Comparison of ENCODE assay signal across 7 cellular contexts in the genomic region with DNA sequence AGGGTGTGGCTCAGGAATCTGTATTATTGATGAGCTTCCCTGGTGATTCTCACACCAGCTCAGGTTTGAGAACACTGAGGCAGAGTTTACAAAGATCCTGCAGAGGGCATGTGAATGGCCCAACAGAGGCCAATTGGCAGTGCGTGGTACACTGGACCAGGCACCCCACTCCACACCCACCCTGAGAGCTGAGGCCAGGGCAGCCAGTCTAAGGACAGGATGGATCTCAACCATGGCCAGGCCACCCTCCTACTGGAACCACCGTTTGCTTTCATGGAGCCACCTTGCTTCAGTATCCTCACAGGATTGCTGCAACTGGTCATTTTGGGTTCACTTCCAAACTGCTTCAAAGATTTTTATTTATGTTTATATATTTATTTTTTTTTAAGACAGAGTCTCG.
"Had no signal": no experiment of that assay in that cellular context is flagged by ENCODE, and none has a peak within 500 bp of the region (broad histone marks: within the 10 kb centered on the region; RNA-seq: fewer than 3 reads in every experiment).

No MANE protein-coding gene starts in this region.

- H3K4me2 ChIP-seq: GM23338 had no signal

- H3K9me3 ChIP-seq: HAP-1 had no signal

- H3K4me3 Mint-ChIP-seq: GM23338, HFFc6, IgD-negative memory B cell had no signal

- H3K36me3 Mint-ChIP-seq: IgD-negative memory B cell had no signal

- H3K36me3 ChIP-seq: HAP-1 had no signal

- H3K4me1 ChIP-seq: HAP-1 had no signal

- H3K27ac Mint-ChIP-seq: GM23338, IgD-negative memory B cell had no signal

- H2AFZ ChIP-seq: GM23338 had no signal

- H3K9me3 Mint-ChIP-seq: GM23338, HFFc6, IgD-negative memory B cell had no signal

- H3K4me3 ChIP-seq: GM23338, HAP-1 had no signal

- FAIRE-seq: HTR-8/SVneo had no signal

- DNase-seq: H7, HFFc6, KBM-7 had no signal

- ATAC-seq: GM23338 had no signal
